12 cellular contexts compared by ENCODE assay signal in genomic region chr4:18882468-18882867, GRCh38.
DNase-seq lines count a peak whose midpoint lies in the region; ATAC-seq and TF ChIP-seq lines count a peak whose summit lies in the region.
"Had no signal": no experiment of that assay in that cellular context is flagged by ENCODE, and none has a peak within 500 bp of the region (broad histone marks: within the 10 kb centered on the region; RNA-seq: fewer than 3 reads in every experiment).

No MANE protein-coding gene starts in this region.

- no peak overlapping the region for H3K4me2 ChIP-seq in neuronal stem cell (ENCODE audit: insufficient read depth, low read length, poor library complexity, severe bottlenecking)

- H2AK5ac ChIP-seq in neuronal stem cell (ENCODE audit: low read depth, low read length): no peak overlapping the region

- TF ChIP-seq CTCF in epithelial cell of esophagus (IDR thresholded peaks at IDR 0.05; ENCODE audit: insufficient read depth, low read depth, low read length, missing control alignments): no peak

- no peak overlapping the region for H3K4me3 Mint-ChIP-seq in natural killer cell treated with Interleukin-12 subunit alpha and Interleukin-12 subunit beta and Interleukin-15 and Interleukin-18, amount 100 ng/mL, for 72 hours
- H3K4me3 Mint-ChIP-seq: activated T-cell treated with anti-CD3 and anti-CD28 coated beads, Interleukin-2, amount 50 U/mL, for 72 hours had no signal

- H3K9me3 ChIP-seq in NT2/D1 (ENCODE audit: insufficient read depth, low read length) (no peaks in the 10 kb centered on the region), neuronal stem cell (replicated peaks in 1 of 2; ENCODE audit: control insufficient read depth in 2 of 2, insufficient read depth in 1 of 2, low read depth in 1 of 2, low read length in 2 of 2) (no peaks in the 10 kb centered on the region)

- H3K27ac Mint-ChIP-seq in natural killer cell treated with Interleukin-12 subunit alpha and Interleukin-12 subunit beta and Interleukin-15 and Interleukin-18, amount 100 ng/mL, for 72 hours: no peak overlapping the region
- H3K27ac Mint-ChIP-seq: activated T-cell treated with anti-CD3 and anti-CD28 coated beads, Interleukin-2, amount 50 U/mL, for 72 hours had no signal

- no peak overlapping the region for H2BK15ac ChIP-seq in neuronal stem cell (ENCODE audit: low read length)

- H3K27me3 Mint-ChIP-seq in natural killer cell treated with Interleukin-12 subunit alpha and Interleukin-12 subunit beta and Interleukin-15 and Interleukin-18, amount 100 ng/mL, for 72 hours: no peaks in the 10 kb centered on the region

- no peaks in the 10 kb centered on the region for H3K36me3 Mint-ChIP-seq in natural killer cell treated with Interleukin-12 subunit alpha and Interleukin-12 subunit beta and Interleukin-15 and Interleukin-18, amount 100 ng/mL, for 72 hours

- H3K23ac ChIP-seq in neuronal stem cell (ENCODE audit: low read depth, low read length, poor library complexity): no peak overlapping the region

- peak; percentile 60 for DNase-seq in GM03348 (ENCODE audit: low spot score)
- peak; percentile 18 for DNase-seq in NT2/D1 (ENCODE audit: low read depth, low spot score)
- DNase-seq in epithelial cell of esophagus (ENCODE audit: low read depth): peak; percentile 75
- DNase-seq in neuronal stem cell (ENCODE audit: low spot score): peak; percentile 2
- DNase-seq in DMS79 (lab: John Stamatoyannopoulos, UW): no peak
- DNase-seq in natural killer cell treated with Interleukin-12 subunit alpha and Interleukin-12 subunit beta and Interleukin-15 and Interleukin-18, amount 100 ng/mL, for 72 hours (ENCODE audit: low spot score): no peak
- DNase-seq: activated T-cell treated with anti-CD3 and anti-CD28 coated beads, Interleukin-2, amount 50 U/mL, for 72 hours; Kasumi-1 had no signal

- H3K4me1 ChIP-seq in NT2/D1 (ENCODE audit: insufficient read depth, insufficient read length): peaks cover 2% of the 10 kb centered on the region
- peaks cover 4 to 6% of the 10 kb centered on the region in 2 donors for H3K4me1 ChIP-seq in neuronal stem cell (ENCODE audit: control insufficient read depth in 2 of 2, insufficient read depth in 1 of 2, low read depth in 1 of 2, low read length in 2 of 2)
- H3K4me1 ChIP-seq: parathyroid adenoma had no signal

- H3K36me3 ChIP-seq in NT2/D1 (ENCODE audit: insufficient read depth, insufficient read length, low read length): no peaks in the 10 kb centered on the region
- no peaks in the 10 kb centered on the region for H3K36me3 ChIP-seq in neuronal stem cell (replicated peaks in 1 of 2; ENCODE audit: control insufficient read depth in 2 of 2, insufficient read depth in 2 of 2, low read length in 2 of 2)

- H3K4me3 ChIP-seq in NT2/D1 (ENCODE audit: insufficient read length, low read depth) (no peak overlapping the region), epithelial cell of esophagus (ENCODE audit: low read length) (no peak overlapping the region), neuronal stem cell (ENCODE audit: low read length in 2 of 2) (no peak overlapping the region)
- H3K4me3 ChIP-seq: coronary artery had no signal

- H3K79me1 ChIP-seq in neuronal stem cell (ENCODE audit: low read depth, low read length): no peaks in the 10 kb centered on the region

- H3K9ac ChIP-seq in NT2/D1 (ENCODE audit: insufficient read length, low read depth) (no peak overlapping the region), neuronal stem cell (ENCODE audit: low read depth, low read length, poor library complexity) (no peak overlapping the region)
- H3K9ac ChIP-seq: parathyroid adenoma had no signal

- ATAC-seq in HG02588 (IDR thresholded peaks at IDR 0.05; ENCODE audit: unreplicated experiment) (no peak), HG03039 (IDR thresholded peaks at IDR 0.05; ENCODE audit: unreplicated experiment) (no peak)
- ATAC-seq in natural killer cell treated with Interleukin-12 subunit alpha and Interleukin-12 subunit beta and Interleukin-15 and Interleukin-18, amount 100 ng/mL, for 72 hours: no peak
- ATAC-seq: activated T-cell treated with anti-CD3 and anti-CD28 coated beads, Interleukin-2, amount 50 U/mL, for 72 hours had no signal

- H4K91ac ChIP-seq in neuronal stem cell (ENCODE audit: low read depth, low read length, poor library complexity): no peak overlapping the region

- H2BK120ac ChIP-seq in neuronal stem cell (ENCODE audit: low read depth, low read length): no peak overlapping the region

- H3K18ac ChIP-seq in neuronal stem cell (ENCODE audit: low read length): no peak overlapping the region

- H2BK12ac ChIP-seq in neuronal stem cell (ENCODE audit: low read length): no peak overlapping the region

- no peaks in the 10 kb centered on the region for H3K4me1 Mint-ChIP-seq in natural killer cell treated with Interleukin-12 subunit alpha and Interleukin-12 subunit beta and Interleukin-15 and Interleukin-18, amount 100 ng/mL, for 72 hours (ENCODE audit: low read depth in 2 of 2)

- peak overlapping the region; percentile 62 for H2AFZ ChIP-seq in neuronal stem cell (ENCODE audit: low read length)
- H2AFZ ChIP-seq: parathyroid adenoma had no signal

- H3K14ac ChIP-seq in neuronal stem cell (ENCODE audit: low read length): no peak overlapping the region

- no peak overlapping the region for H3K4ac ChIP-seq in neuronal stem cell (ENCODE audit: low read length)

- H3K27me3 ChIP-seq in NT2/D1 (ENCODE audit: insufficient read depth, insufficient read length): no peaks in the 10 kb centered on the region
- H3K27me3 ChIP-seq in neuronal stem cell (ENCODE audit: control insufficient read depth in 3 of 3, insufficient read depth in 3 of 3, low read depth in 1 of 3, low read length in 3 of 3): no peaks in the 10 kb centered on the region

- H3K27ac ChIP-seq in neuronal stem cell (replicated peaks; ENCODE audit: low read length): peak overlapping the region; percentile 49
- H3K27ac ChIP-seq: coronary artery, parathyroid adenoma had no signal

- H2BK5ac ChIP-seq in neuronal stem cell (ENCODE audit: low read length): no peak overlapping the region

- peaks cover 17% of the 10 kb centered on the region for H3K9me3 Mint-ChIP-seq in natural killer cell treated with Interleukin-12 subunit alpha and Interleukin-12 subunit beta and Interleukin-15 and Interleukin-18, amount 100 ng/mL, for 72 hours

- H4K8ac ChIP-seq in neuronal stem cell (ENCODE audit: low read depth, low read length): no peak overlapping the region

- WGBS in neuronal stem cell (ENCODE audit: extremely low coverage in 2 of 2, insufficient read length in 2 of 2, insufficient replicate concordance in 1 of 2), 2 donors: no CpG with 5 or more reads among the region's 3 CpGs

Comparison
In these comparisons a context has a peak if more than half of its experiments do, and no peak if none do; other contexts are left out.
1. DNase-seq: peak in GM03348 (single experiment), NT2/D1 (single experiment), epithelial cell of esophagus (single experiment) and neuronal stem cell (single experiment); none in DMS79 (single experiment) and natural killer cell treated with Interleukin-12 subunit alpha and Interleukin-12 subunit beta and Interleukin-15 and Interleukin-18, amount 100 ng/mL, for 72 hours (single experiment).